32 cellular contexts compared by ENCODE assay signal in genomic region chr3:87766736-87767135, GRCh38. TPM values are rescaled to one million over a fixed set of nuclear protein-coding genes. Genes with fewer than 3 reads are reported as not detected.
DNase-seq lines count a peak whose midpoint lies in the region; ATAC-seq, FAIRE-seq and TF ChIP-seq lines count a peak whose summit lies in the region.
"Had no signal": no experiment of that assay in that cellular context is flagged by ENCODE, and none has a peak within 500 bp of the region (broad histone marks: within the 10 kb centered on the region; RNA-seq: fewer than 3 reads in every experiment).

No MANE protein-coding gene starts in this region.

- H2AFZ ChIP-seq in H1 (ENCODE audit: low read length) (peak overlapping the region; percentile 72; the same call in 1 of the 2 replicates), neural progenitor cell (replicated peaks) (no peak overlapping the region)

- no peaks in the 10 kb centered on the region for H3K23me2 ChIP-seq in H1 (ENCODE audit: low read depth, low read length)

- peaks cover 6% of the 10 kb centered on the region for H3K4me1 Mint-ChIP-seq in neural progenitor cell
- no peaks in the 10 kb centered on the region for H3K4me1 Mint-ChIP-seq in activated CD8-positive, alpha-beta T cell treated with anti-CD3 and anti-CD28 coated beads for 36 hours (ENCODE audit: low read depth)

- no peak overlapping the region for H3K4me3 ChIP-seq in LNCaP clone FGC (ENCODE audit: low read depth, low read length)
- no peak overlapping the region for H3K4me3 ChIP-seq in H1 (ENCODE audit: extremely low read depth in 1 of 4, insufficient read depth in 2 of 4, low read depth in 3 of 4, low read length in 4 of 4)
- H3K4me3 ChIP-seq in neural progenitor cell: no peak overlapping the region
- no peak overlapping the region for H3K4me3 ChIP-seq in lower leg skin (ENCODE audit: low read depth, poor library complexity, severe bottlenecking)
- H3K4me3 ChIP-seq: A549, GM12878 had no signal

- H3K9ac ChIP-seq in H1 (replicated peaks in 1 of 4; ENCODE audit: extremely low read depth in 1 of 4, low read depth in 3 of 4, low read length in 3 of 4): no peak overlapping the region
- no peak overlapping the region for H3K9ac ChIP-seq in neural progenitor cell

- H4K5ac ChIP-seq in H1 (ENCODE audit: insufficient read length, low read depth, low read length): no peak overlapping the region

- no peak overlapping the region for H3K27ac ChIP-seq in H1 (ENCODE audit: low read depth, low read length)
- H3K27ac ChIP-seq in neural progenitor cell: no peak overlapping the region
- H3K27ac ChIP-seq: A549, HL-60 had no signal

- peaks cover 2% of the 10 kb centered on the region for H3K9me3 Mint-ChIP-seq in neural progenitor cell
- no peaks in the 10 kb centered on the region for H3K9me3 Mint-ChIP-seq in activated CD8-positive, alpha-beta T cell treated with anti-CD3 and anti-CD28 coated beads for 36 hours
- H3K9me3 Mint-ChIP-seq: CD8-positive, alpha-beta T cell had no signal

- H3K27ac Mint-ChIP-seq in neural progenitor cell: no peak overlapping the region
- no peak overlapping the region for H3K27ac Mint-ChIP-seq in activated CD8-positive, alpha-beta T cell treated with anti-CD3 and anti-CD28 coated beads for 36 hours
- H3K27ac Mint-ChIP-seq: CD8-positive, alpha-beta T cell had no signal

- H4K8ac ChIP-seq in H1 (ENCODE audit: extremely low read depth, insufficient read depth, low read length): no peak overlapping the region

- TF ChIP-seq RAD21 in H1 (IDR thresholded peaks at IDR 0.05 in 1 of 2, conservative IDR thresholded peaks at IDR 0.05 in 1 of 2; ENCODE audit: low read depth in 2 of 2, low read length in 2 of 2): no peak

- no peak for ATAC-seq in HG03139 (IDR thresholded peaks at IDR 0.05; ENCODE audit: unreplicated experiment)
- no peak for ATAC-seq in activated CD8-positive, alpha-beta T cell treated with anti-CD3 and anti-CD28 coated beads for 36 hours
- ATAC-seq: A549; CD8-positive, alpha-beta T cell; GM12878 had no signal

- H3K23ac ChIP-seq in H1 (ENCODE audit: insufficient read length): no peak overlapping the region

- TF ChIP-seq POLR2A in H1 (IDR thresholded peaks at IDR 0.05; ENCODE audit: control extremely low read depth in 1 of 2, low read depth in 2 of 2, low read length in 2 of 2) (no peak), lower leg skin (IDR thresholded peaks at IDR 0.05) (no peak)

- H3K18ac ChIP-seq in H1 (ENCODE audit: extremely low read depth, low read length): no peak overlapping the region

- TF ChIP-seq EP300 in H1 (IDR thresholded peaks at IDR 0.05; ENCODE audit: borderline replicate concordance in 1 of 2, low read depth in 2 of 2, low read length in 2 of 2): no peak

- no peak overlapping the region for H3K14ac ChIP-seq in H1 (ENCODE audit: insufficient read length)

- H3F3A ChIP-seq in neural progenitor cell (ENCODE audit: low read depth): no peaks in the 10 kb centered on the region

- H2BK12ac ChIP-seq in H1 (ENCODE audit: low read depth, low read length): no peak overlapping the region

- no peaks in the 10 kb centered on the region for H3K36me3 Mint-ChIP-seq in neural progenitor cell
- H3K36me3 Mint-ChIP-seq in activated CD8-positive, alpha-beta T cell treated with anti-CD3 and anti-CD28 coated beads for 36 hours (ENCODE audit: low read depth): no peaks in the 10 kb centered on the region
- H3K36me3 Mint-ChIP-seq: CD8-positive, alpha-beta T cell had no signal

- H3K4me2 ChIP-seq in H1 (ENCODE audit: insufficient read depth in 1 of 2, low read depth in 2 of 2, low read length in 2 of 2) (no peak overlapping the region), neural progenitor cell (no peak overlapping the region)
- H3K4me2 ChIP-seq: A549 had no signal

- DNase-seq in LNCaP clone FGC (ENCODE audit: low read depth) (peak; percentile 46), H1 (ENCODE audit: low read depth in 1 of 2, low spot score in 2 of 2) (no peak), neural progenitor cell (ENCODE audit: low spot score) (peak; percentile 1), KBM-7 (no peak), lower leg skin (ENCODE audit: low spot score in 2 of 2) (no peak)
- no peak for DNase-seq in activated CD8-positive, alpha-beta T cell treated with anti-CD3 and anti-CD28 coated beads for 36 hours
- DNase-seq: C1 segment of cervical spinal cord; Caco-2; CD8-positive, alpha-beta T cell; DMS 273 treated with DMSO at 0.1 percent for 48 hours; DMS79; EL; GDM1; H7; Kasumi-1; MV-4-11; NCI-H1105 treated with DMSO at 0.1 percent for 48 hours; NCI-H146; NCI-H1930; NCI-H2107; NCI-H446 treated with DMSO at 0.1 percent for 48 hours; NCI-H526; NCI-H82; NK-92 treated with Interleukin-12 subunit alpha and Interleukin-12 subunit beta, amount 100 ng/mL, for 24 hours; Right ventricle myocardium superior; RPMI8226; T-helper 1 cell had no signal

- no peak overlapping the region for H2BK120ac ChIP-seq in H1 (replicated peaks; ENCODE audit: low read depth, low read length)

- POLR2A ChIA-PET in H1 (lab: Charles Lee; ENCODE audit: partially characterized antibody): no interaction called here
- POLR2A ChIA-PET in activated CD8-positive, alpha-beta T cell treated with anti-CD3 and anti-CD28 coated beads for 36 hours (lab: Charles Lee): no interaction called here

- H2AK5ac ChIP-seq in H1 (ENCODE audit: low read depth, low read length): no peak overlapping the region

- H3K56ac ChIP-seq in H1 (replicated peaks; ENCODE audit: insufficient read length, low read depth, low read length): no peak overlapping the region

- H4K91ac ChIP-seq in H1 (replicated peaks; ENCODE audit: insufficient read length, low read length): no peak overlapping the region

- H3K4me1 ChIP-seq in H1 (replicated peaks in 1 of 4; ENCODE audit: control insufficient read depth in 3 of 4, insufficient read depth in 4 of 4, low read length in 3 of 4) (peaks cover 0 to 3% (median 0%) of the 10 kb centered on the region in 4 experiments; a peak in 1 of 7 replicates), neural progenitor cell (no peaks in the 10 kb centered on the region)
- H3K4me1 ChIP-seq: A549, Caco-2 had no signal

- WGBS in H1 (ENCODE audit: extremely low coverage in 1 of 2, insufficient coverage in 1 of 2, insufficient read length in 1 of 2, insufficient replicate concordance in 2 of 2, low coverage in 1 of 2, low lambda C conversion rate in 2 of 2, missing lambda C conversion rate in 1 of 2), 2 experiments: 91% methylated on average over 2 of the region's 2 CpGs; no CpG with 5 or more reads in 1 of the 2 experiments
- WGBS in lower leg skin, 2 donors: 53 to 73% methylated on average over 2 of the region's 2 CpGs

- no peaks in the 10 kb centered on the region for H3K27me3 ChIP-seq in H1 (replicated peaks in 1 of 4; ENCODE audit: control insufficient read depth in 3 of 4, extremely low read depth in 1 of 4, insufficient read depth in 3 of 4, low read length in 3 of 4)
- H3K27me3 ChIP-seq in neural progenitor cell: no peaks in the 10 kb centered on the region

- H3K4me3 Mint-ChIP-seq in neural progenitor cell: no peak overlapping the region
- H3K4me3 Mint-ChIP-seq in activated CD8-positive, alpha-beta T cell treated with anti-CD3 and anti-CD28 coated beads for 36 hours: no peak overlapping the region
- H3K4me3 Mint-ChIP-seq: CD8-positive, alpha-beta T cell had no signal

- H3K79me1 ChIP-seq in H1 (ENCODE audit: low read depth, low read length): no peaks in the 10 kb centered on the region

- H3K9me3 ChIP-seq in H1 (ENCODE audit: insufficient read depth in 2 of 2, low read depth in 1 of 2, low read length in 1 of 2) (no peaks in the 10 kb centered on the region), neural progenitor cell (ENCODE audit: low read depth) (no peaks in the 10 kb centered on the region)
- H3K9me3 ChIP-seq: A549, Caco-2 had no signal

- H2BK20ac ChIP-seq in H1 (ENCODE audit: low read length): no peak overlapping the region

- H4K20me1 ChIP-seq in H1 (replicated peaks in 1 of 2; ENCODE audit: control insufficient read depth in 1 of 2, insufficient read depth in 2 of 2, low read length in 2 of 2) (no peaks in the 10 kb centered on the region), neural progenitor cell (ENCODE audit: low read depth) (no peaks in the 10 kb centered on the region)

- no peaks in the 10 kb centered on the region for H3K27me3 Mint-ChIP-seq in neural progenitor cell (ENCODE audit: insufficient read depth, low read depth)
- peaks cover 3% of the 10 kb centered on the region for H3K27me3 Mint-ChIP-seq in activated CD8-positive, alpha-beta T cell treated with anti-CD3 and anti-CD28 coated beads for 36 hours

- TF ChIP-seq CTCF in LNCaP clone FGC (IDR thresholded peaks at IDR 0.05; ENCODE audit: control insufficient read depth, extremely low read depth, insufficient read depth): no peak
- TF ChIP-seq CTCF in H1 (IDR thresholded peaks at IDR 0.05; ENCODE audit: control extremely low read depth in 1 of 3, insufficient read depth in 1 of 3, low read depth in 1 of 3, low read length in 3 of 3): no peak
- TF ChIP-seq CTCF in neural progenitor cell (IDR thresholded peaks at IDR 0.05): no peak
- TF ChIP-seq CTCF in activated CD8-positive, alpha-beta T cell treated with anti-CD3 and anti-CD28 coated beads for 36 hours (IDR thresholded peaks at IDR 0.05): no peak
- no peak for TF ChIP-seq CTCF in lower leg skin (IDR thresholded peaks at IDR 0.05)

- CTCF ChIA-PET in H1 (lab: Charles Lee; ENCODE audit: partially characterized antibody): interaction anchor here (0.9 to 1.2 kb wide), 3 partner anchors 10 to 238 kb away, joined by 3 to 4 read pairs (median 3); no protein-coding TSS in a partner anchor
- CTCF ChIA-PET in activated CD8-positive, alpha-beta T cell treated with anti-CD3 and anti-CD28 coated beads for 36 hours (lab: Charles Lee): no interaction called here

- H2BK15ac ChIP-seq in H1 (ENCODE audit: low read length): no peak overlapping the region

- no peaks in the 10 kb centered on the region for H3K79me2 ChIP-seq in H1 (ENCODE audit: control insufficient read depth in 1 of 2, insufficient read depth in 2 of 2, low read length in 2 of 2)
- no peaks in the 10 kb centered on the region for H3K79me2 ChIP-seq in neural progenitor cell (ENCODE audit: low read depth)

- no peak overlapping the region for H3K4ac ChIP-seq in H1 (replicated peaks; ENCODE audit: insufficient read length, low read depth, low read length)

- no peak overlapping the region for H2BK5ac ChIP-seq in H1 (ENCODE audit: low read depth, low read length)

- FAIRE-seq in H1 (lab: Jason Lieb, UNC): no peak
- FAIRE-seq: A549, GM12878 had no signal

- H3K36me3 ChIP-seq in H1 (ENCODE audit: control insufficient read depth in 2 of 4, insufficient read depth in 4 of 4, low read length in 3 of 4): no peaks in the 10 kb centered on the region
- H3K36me3 ChIP-seq in neural progenitor cell: no peaks in the 10 kb centered on the region

- intact Hi-C loops in activated CD8-positive, alpha-beta T cell treated with anti-CD3 and anti-CD28 coated beads for 36 hours (cut with micrococcal nuclease): no loop called here
- intact Hi-C loops in lower leg skin (cut with DNase I; ENCODE audit: low total_unique reads): no loop called here

- in situ Hi-C loops in KBM-7 (cut with MboI; ENCODE audit: low pct_unique_long_range_greater_than_20kb, low sequenced_read_pairs): no loop called here

RNA-seq across cellular contexts. Expression of gene HTR1F, which starts 25.8 kb away (rescaled TPM):
- 0.13 and 0.15 TPM in 2 replicates for total RNA-seq in H1 (2021; fragmentation: NEBNext Ultra II Directional; extraction: Animal tissue kit (Norgen Biotek cat#: 25700))
- polyA plus RNA-seq in H1 (2011; rRNA removed): 0.03 TPM in 2 replicates
- 0.04 TPM for polyA plus RNA-seq in H1 (2011; cell fraction: cytosol; rRNA removed)
- polyA plus RNA-seq in H1 (2011; cell fraction: nucleus; rRNA removed): not detected
- 0.05 to 0.14 TPM (median 0.06 TPM) in 4 replicates for polyA plus RNA-seq in H1 (2012, experiment 1 of 2)
- polyA plus RNA-seq in H1 (2012, experiment 2 of 2): not detected
- 0.12 TPM for polyA plus RNA-seq in H1 (2013, experiment 1 of 2)
- 0.09 TPM for polyA plus RNA-seq in H1 (2013, experiment 2 of 2)
- 0.10 TPM in 1 of 2 replicates, not detected in the other for polyA minus RNA-seq in H1 (2011; rRNA and poly(A)+ RNA removed)
- not detected for polyA minus RNA-seq in H1 (2011; cell fraction: cytosol; rRNA and poly(A)+ RNA removed)
- 0.60 TPM for polyA minus RNA-seq in H1 (2011; cell fraction: nucleus; rRNA and poly(A)+ RNA removed)
- total RNA-seq in neural progenitor cell (ENCODE audit: low replicate concordance) (not detected in 2 replicates), lower leg skin (under 1 TPM in 3 of 4 donors, not detected in 1; 0.19 to 0.38 (median 0.27) TPM)
- total RNA-seq in activated CD8-positive, alpha-beta T cell treated with anti-CD3 and anti-CD28 coated beads for 36 hours: not detected
- total RNA-seq: Caco-2; CD8-positive, alpha-beta T cell; GM12878; H7; MCF 10A had no signal
- polyA plus RNA-seq: GM12878 had no signal

Comparison
In these comparisons a context has a peak if more than half of its experiments do, and no peak if none do; other contexts are left out.
1. DNase-seq: peak in LNCaP clone FGC (single experiment) and neural progenitor cell (single experiment); none in H1 (0 of 2), activated CD8-positive, alpha-beta T cell treated with anti-CD3 and anti-CD28 coated beads for 36 hours (single experiment), KBM-7 (single experiment) and lower leg skin (0 of 2).